In the genomic region with DNA sequence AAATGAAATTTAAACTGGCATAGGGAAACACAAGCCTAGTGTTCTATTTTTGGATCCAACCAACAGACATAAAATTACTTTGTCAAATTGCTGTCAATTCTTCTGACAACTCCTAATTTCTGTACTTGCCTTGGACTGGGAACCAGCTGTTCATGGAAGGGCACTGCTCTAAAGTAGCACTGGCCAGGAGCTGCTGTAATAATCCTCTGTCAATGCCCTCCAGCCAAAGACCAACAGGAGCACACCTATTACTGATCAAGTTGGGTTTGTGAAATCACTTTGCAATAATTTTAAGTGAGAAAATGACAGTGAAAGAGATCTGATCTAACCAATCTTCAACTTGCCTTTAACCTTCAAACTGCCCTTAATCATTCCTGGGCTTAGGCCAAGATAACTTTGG, we compare ENCODE assay signal across 21 cellular contexts. TPM values are rescaled to one million over a fixed set of nuclear protein-coding genes. Genes with fewer than 3 reads are reported as not detected.
"Had no signal": no experiment of that assay in that cellular context is flagged by ENCODE, and none has a peak within 500 bp of the region (broad histone marks: within the 10 kb centered on the region; RNA-seq: fewer than 3 reads in every experiment).

No MANE protein-coding gene starts in this region.

- H3K4me3 ChIP-seq: cardiac muscle cell, tibial nerve, uterus had no signal

- H3K27ac Mint-ChIP-seq: progenitor cell of endocrine pancreas, WTC11 had no signal

- H3K4me1 ChIP-seq: uterus had no signal

- H3K36me3 ChIP-seq: cardiac muscle cell, tibial nerve, uterus had no signal

- H3K9me3 ChIP-seq: tibial nerve, uterus had no signal

- H3K36me3 Mint-ChIP-seq: activated naive CD4-positive, alpha-beta T cell treated with anti-CD3 and anti-CD28 coated beads, Interleukin-2, amount 50 U/mL, for 24 hours; WTC11 had no signal

- H3K27me3 Mint-ChIP-seq: activated naive CD4-positive, alpha-beta T cell treated with anti-CD3 and anti-CD28 coated beads, Interleukin-2, amount 50 U/mL, for 24 hours; progenitor cell of endocrine pancreas had no signal

- DNase-seq: activated CD4-positive, alpha-beta T cell treated with anti-CD3 and anti-CD28 coated beads for 4 hours; activated CD8-positive, alpha-beta memory T cell treated with anti-CD3 and anti-CD28 coated beads, Interleukin-2, amount 50 U/mL, for 4 hours; activated gamma-delta T cell; activated T-cell treated with anti-CD3 and anti-CD28 coated beads, Interleukin-2, amount 50 U/mL, for 48 hours; amygdala; foreskin fibroblast; midbrain; occipital lobe; stimulated activated CD4-positive, alpha-beta T cell treated with anti-CD3 and anti-CD28 coated beads, Interleukin-2, amount 100 ng/mL, for 24 hours; stimulated activated naive CD4-positive, alpha-beta T cell treated with Interleukin-2 at 50 U/mL for 16 hours; substantia nigra; uterus had no signal

- H3K9me3 Mint-ChIP-seq: activated naive CD4-positive, alpha-beta T cell treated with anti-CD3 and anti-CD28 coated beads, Interleukin-2, amount 50 U/mL, for 24 hours; WTC11 had no signal

- H3K27ac ChIP-seq: cardiac muscle cell, tibial nerve had no signal

- H3K4me3 Mint-ChIP-seq: activated naive CD4-positive, alpha-beta T cell treated with anti-CD3 and anti-CD28 coated beads, Interleukin-2, amount 50 U/mL, for 24 hours; WTC11 had no signal

- ATAC-seq: WTC11 had no signal

- H3K27me3 ChIP-seq: cardiac muscle cell, tibial nerve, uterus had no signal

RNA-seq across cellular contexts. Expression of a gene that starts 59.1 kb away (rescaled TPM):
- total RNA-seq: cardiac muscle cell; myocyte; progenitor cell of endocrine pancreas; skeletal muscle tissue; T-helper 2 cell treated with Interferon-gamma antibody and Interleukin-4, amounts not matched to agents 100 ng/mL and 5 ng/mL, for 36 hours; tibial nerve had no signal
- polyA plus RNA-seq: cardiac muscle cell, neural cell had no signal
